Comparison of ENCODE assay signal across 1 cellular context in the genomic region with DNA sequence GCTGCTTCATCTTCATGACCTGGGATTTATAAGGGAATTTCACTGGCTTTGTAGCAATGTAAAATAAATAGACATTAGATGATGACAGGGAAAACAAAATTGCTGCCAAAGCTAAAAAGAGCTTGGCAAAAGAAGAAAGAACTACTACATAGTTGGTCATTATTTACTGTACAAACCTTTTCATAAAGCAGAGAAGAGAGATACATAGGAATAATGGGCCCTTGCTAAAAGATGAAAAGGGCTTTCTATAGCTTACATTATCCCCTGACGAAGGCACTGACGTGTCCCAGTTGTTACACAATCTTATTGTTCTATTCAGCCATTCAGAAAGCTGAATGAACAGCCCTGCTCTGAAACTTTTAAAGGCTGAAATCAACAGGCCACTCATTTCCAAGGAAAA.
TF ChIP-seq lines count a peak whose summit lies in the region.

No MANE protein-coding gene starts in this region.

TF ChIP-seq in IMR-90, 13 proteins besides CTCF, POLR2A, EP300 and RAD21:
- TF ChIP-seq CEBPB (IDR thresholded peaks at IDR 0.05; ENCODE audit: low read depth, low read length) (peak; percentile 90), RCOR1 (IDR thresholded peaks at IDR 0.05; ENCODE audit: insufficient replicate concordance, low read length) (no peak), CHD1 (IDR thresholded peaks at IDR 0.05; ENCODE audit: low read depth, low read length) (no peak)
